Comparison of ENCODE assay signal across 23 cellular contexts in the genomic region with DNA sequence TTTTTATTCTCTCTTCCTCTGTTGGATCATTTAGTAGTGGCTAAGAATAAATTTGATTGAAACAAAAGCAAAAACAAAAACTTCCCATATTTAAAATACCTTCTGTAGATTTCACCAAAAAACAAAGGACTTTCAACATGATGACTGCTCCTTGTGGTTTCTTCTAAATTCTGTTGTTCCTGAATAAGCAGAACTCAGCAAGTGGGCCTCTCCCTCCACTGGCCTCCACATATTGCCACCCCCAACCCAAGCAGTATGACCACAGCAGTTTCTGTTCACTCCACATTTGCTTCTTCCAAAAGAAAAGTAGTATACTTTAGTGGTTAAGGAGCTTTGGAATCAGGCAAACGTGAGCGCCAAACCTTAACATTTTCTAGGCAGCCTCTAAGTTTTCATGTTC.
"Had no signal": no experiment of that assay in that cellular context is flagged by ENCODE, and none has a peak within 500 bp of the region (broad histone marks: within the 10 kb centered on the region; RNA-seq: fewer than 3 reads in every experiment).

No MANE protein-coding gene starts in this region.

- H3K27me3 ChIP-seq: esophagus muscularis mucosa, neural progenitor cell, ovary, spleen, upper lobe of right lung had no signal

- H3K4me2 ChIP-seq: neural progenitor cell had no signal

- H2AFZ ChIP-seq: neural progenitor cell had no signal

- H3K4me3 Mint-ChIP-seq: activated naive CD4-positive, alpha-beta T cell treated with anti-CD3 and anti-CD28 coated beads, Interleukin-2, amount 10 ng/mL, durations not matched to agents 7 days and 5 days; activated naive CD8-positive, alpha-beta T cell treated with anti-CD3 and anti-CD28 coated beads, Interleukin-2, amount 50 U/mL, for 24 hours; activated T-cell treated with anti-CD3 and anti-CD28 coated beads, Interleukin-2, amount 50 U/mL, for 4 hours; immature natural killer cell; memory B cell; neural progenitor cell; stimulated activated naive B cell treated with anti-CD40 and anti-IgM and Interleukin-4, amounts not matched to agents 10 μg/mL and 1 μg/mL and 100 μg/mL, for 72 hours had no signal

- DNase-seq: activated CD4-positive, alpha-beta T cell treated with anti-CD3 and anti-CD28 coated beads, Interleukin-2, amount 50 U/mL, for 1 hour; activated CD4-positive, CD25-positive, alpha-beta regulatory T cell treated with anti-CD3 and anti-CD28 coated beads, Interleukin-2, amount 50 U/mL, for 72 hours; activated CD8-positive, alpha-beta memory T cell treated with anti-CD3 and anti-CD28 coated beads, Interleukin-2, amount 50 U/mL, for 4 hours; activated effector memory CD4-positive, alpha-beta T cell treated with Interleukin-2 at 50 U/mL for 16 hours; activated naive CD4-positive, alpha-beta T cell treated with anti-CD3 and anti-CD28 coated beads, Interleukin-2, amount 10 ng/mL, durations not matched to agents 7 days and 5 days; activated naive CD8-positive, alpha-beta T cell treated with anti-CD3 and anti-CD28 coated beads, Interleukin-2, amount 50 U/mL, for 24 hours; activated T-cell treated with anti-CD3 and anti-CD28 coated beads, Interleukin-2, amount 50 U/mL, for 4 hours; aorta; dermis blood vessel endothelial cell; effector memory CD4-positive, alpha-beta T cell; immature natural killer cell; kidney glomerular epithelial cell; left ventricle myocardium inferior; naive B cell; ovary; spleen; stimulated activated naive B cell treated with anti-CD40 and anti-IgM and Interleukin-4, amounts not matched to agents 10 μg/mL and 1 μg/mL and 100 μg/mL, for 72 hours; T1000; upper lobe of right lung had no signal

- H3K9ac ChIP-seq: neural progenitor cell had no signal

- H3K36me3 Mint-ChIP-seq: activated naive CD4-positive, alpha-beta T cell treated with anti-CD3 and anti-CD28 coated beads, Interleukin-2, amount 10 ng/mL, durations not matched to agents 7 days and 5 days; immature natural killer cell; naive B cell; neural progenitor cell; stimulated activated naive B cell treated with anti-CD40 and anti-IgM and Interleukin-4, amounts not matched to agents 10 μg/mL and 1 μg/mL and 100 μg/mL, for 72 hours had no signal

- H3K4me1 ChIP-seq: left ventricle myocardium inferior, neural progenitor cell, spleen, upper lobe of right lung had no signal

- H3K4me1 Mint-ChIP-seq: activated naive CD4-positive, alpha-beta T cell treated with anti-CD3 and anti-CD28 coated beads, Interleukin-2, amount 10 ng/mL, durations not matched to agents 7 days and 5 days; immature natural killer cell; memory B cell; naive B cell; neural progenitor cell; stimulated activated naive B cell treated with anti-CD40 and anti-IgM and Interleukin-4, amounts not matched to agents 10 μg/mL and 1 μg/mL and 100 μg/mL, for 72 hours had no signal

- H3K36me3 ChIP-seq: esophagus muscularis mucosa, left ventricle myocardium inferior, neural progenitor cell, ovary, spleen, upper lobe of right lung had no signal

- ATAC-seq: activated naive CD8-positive, alpha-beta T cell treated with anti-CD3 and anti-CD28 coated beads, Interleukin-2, amount 50 U/mL, for 24 hours; activated T-cell treated with anti-CD3 and anti-CD28 coated beads, Interleukin-2, amount 50 U/mL, for 4 hours; sciatic nerve; stimulated activated naive B cell treated with anti-CD40 and anti-IgM and Interleukin-4, amounts not matched to agents 10 μg/mL and 1 μg/mL and 100 μg/mL, for 72 hours; upper lobe of right lung had no signal

- H3K9me3 ChIP-seq: ovary, upper lobe of right lung had no signal

- H3K27me3 Mint-ChIP-seq: activated naive CD4-positive, alpha-beta T cell treated with anti-CD3 and anti-CD28 coated beads, Interleukin-2, amount 10 ng/mL, durations not matched to agents 7 days and 5 days had no signal

- H3K4me3 ChIP-seq: left ventricle myocardium inferior, neural progenitor cell, ovary, spleen, upper lobe of right lung had no signal

- H3K27ac ChIP-seq: left ventricle myocardium inferior, neural progenitor cell, ovary, spleen, upper lobe of right lung had no signal

- H3K27ac Mint-ChIP-seq: activated naive CD4-positive, alpha-beta T cell treated with anti-CD3 and anti-CD28 coated beads, Interleukin-2, amount 10 ng/mL, durations not matched to agents 7 days and 5 days; activated naive CD8-positive, alpha-beta T cell treated with anti-CD3 and anti-CD28 coated beads, Interleukin-2, amount 50 U/mL, for 24 hours; immature natural killer cell; memory B cell; naive B cell; neural progenitor cell; stimulated activated naive B cell treated with anti-CD40 and anti-IgM and Interleukin-4, amounts not matched to agents 10 μg/mL and 1 μg/mL and 100 μg/mL, for 72 hours had no signal
